ENCODE assay signal across 9 cellular contexts in the genomic region with DNA sequence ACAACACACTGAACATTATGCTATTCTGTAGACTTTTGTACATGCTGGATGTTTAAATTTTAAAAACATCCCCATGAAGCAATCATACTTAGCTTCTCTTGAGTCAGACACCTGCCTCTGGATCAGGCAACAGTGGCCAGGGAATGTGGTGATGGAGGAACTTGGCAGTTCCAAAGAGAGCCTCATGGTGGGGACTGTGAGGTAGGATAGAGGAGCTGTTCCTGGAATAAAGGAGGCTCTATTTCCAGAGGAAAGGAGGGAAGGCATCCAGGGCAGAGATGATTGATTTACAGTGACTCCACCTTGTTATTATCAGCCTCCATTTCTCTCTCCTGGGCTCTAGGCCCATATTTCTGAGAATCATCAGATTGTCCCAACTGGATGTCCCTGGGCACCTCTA. TPM values are rescaled to one million over a fixed set of nuclear protein-coding genes. Genes with fewer than 3 reads are reported as not detected.
DNase-seq lines count a peak whose midpoint lies in the region; ATAC-seq and TF ChIP-seq lines count a peak whose summit lies in the region.
"Had no signal": no experiment of that assay in that cellular context is flagged by ENCODE, and none has a peak within 500 bp of the region (broad histone marks: within the 10 kb centered on the region; RNA-seq: fewer than 3 reads in every experiment).

No MANE protein-coding gene starts in this region.

- no peaks in the 10 kb centered on the region for H3K36me3 ChIP-seq in SK-N-SH (replicated peaks in 1 of 2; ENCODE audit: control insufficient read depth in 1 of 2, insufficient read depth in 2 of 2, low read length in 1 of 2)
- no peaks in the 10 kb centered on the region for H3K36me3 ChIP-seq in hepatocyte (replicated peaks; ENCODE audit: insufficient read depth, low read depth)
- no peaks in the 10 kb centered on the region for H3K36me3 ChIP-seq in spleen

- H3K27ac ChIP-seq in SK-N-SH (ENCODE audit: low read depth in 2 of 2, low read length in 1 of 2) (no peak overlapping the region), hepatocyte (no peak overlapping the region), spleen (no peak overlapping the region)

- H2AFZ ChIP-seq in SK-N-SH (ENCODE audit: low read depth) (no peak overlapping the region), hepatocyte (no peak overlapping the region)

- H3K9me2 ChIP-seq in SK-N-SH (no peaks in the 10 kb centered on the region), hepatocyte (replicated peaks; ENCODE audit: insufficient read depth) (no peaks in the 10 kb centered on the region)

- TF ChIP-seq RAD21 in SK-N-SH (IDR thresholded peaks at IDR 0.05; ENCODE audit: low read length): peak; percentile 57

- H3K4me1 Mint-ChIP-seq in activated CD4-positive, alpha-beta T cell treated with anti-CD3 and anti-CD28 coated beads, Interleukin-2, amount 10 ng/mL, durations not matched to agents 24 days and 14 days: no peaks in the 10 kb centered on the region

- no peak for TF ChIP-seq POLR2A in spleen (IDR thresholded peaks at IDR 0.05)

- H3K27me3 Mint-ChIP-seq in activated CD4-positive, alpha-beta T cell treated with anti-CD3 and anti-CD28 coated beads, Interleukin-2, amount 10 ng/mL, durations not matched to agents 24 days and 14 days: peaks cover 12% of the 10 kb centered on the region

- H3K4me3 ChIP-seq in SK-N-SH (ENCODE audit: low read depth in 2 of 2, low read length in 1 of 2) (no peak overlapping the region; a peak in 1 of 4 replicates), hepatocyte (no peak overlapping the region), spleen (no peak overlapping the region)

- no peak overlapping the region for H3K4me3 Mint-ChIP-seq in activated CD4-positive, alpha-beta T cell treated with anti-CD3 and anti-CD28 coated beads, Interleukin-2, amount 10 ng/mL, durations not matched to agents 24 days and 14 days
- H3K4me3 Mint-ChIP-seq: activated T-cell treated with anti-CD3 and anti-CD28 coated beads, Interleukin-2, amount 50 U/mL, for 24 hours had no signal

- POLR2A ChIA-PET in HEK293T (lab: Yijun Ruan, JAX) (interaction anchor here (0.8 kb wide), 1 partner anchor 116 kb away, joined by 3 read pairs; no protein-coding TSS in a partner anchor), SK-N-SH (lab: Yijun Ruan, JAX) (no interaction called here)

- H4K20me1 ChIP-seq in SK-N-SH (ENCODE audit: insufficient read depth): no peaks in the 10 kb centered on the region
- H4K20me1 ChIP-seq in hepatocyte (ENCODE audit: insufficient read depth, poor library complexity, severe bottlenecking): no peaks in the 10 kb centered on the region

- H3F3A ChIP-seq in SK-N-SH (replicated peaks; ENCODE audit: insufficient read depth): no peaks in the 10 kb centered on the region

- peak; percentile 73 for DNase-seq in HEK293T (ENCODE audit: extremely low spot score)
- DNase-seq in SK-N-SH: peak; percentile 42
- peak; percentile 74 for DNase-seq in hepatocyte (ENCODE audit: low spot score)
- DNase-seq in spleen: no peak
- no peak for DNase-seq in NK-92 treated with Interleukin-12 subunit alpha and Interleukin-12 subunit beta, amount 100 ng/mL, for 24 hours (lab: John Stamatoyannopoulos, UW)
- DNase-seq in activated CD4-positive, alpha-beta T cell treated with anti-CD3 and anti-CD28 coated beads, Interleukin-2, amount 10 ng/mL, durations not matched to agents 24 days and 14 days: no peak
- DNase-seq in posterior vena cava (ENCODE audit: low spot score): no peak
- DNase-seq: activated T-cell treated with anti-CD3 and anti-CD28 coated beads, Interleukin-2, amount 50 U/mL, for 24 hours had no signal

- CTCF ChIA-PET in HEK293T (lab: Yijun Ruan, JAX): interaction anchor here (0.5 to 3.5 kb wide), 14 partner anchors 9 to 310 kb away, joined by 3 to 56 read pairs (median 4); partner anchors contain the start of gene CEMIP
- CTCF ChIA-PET in SK-N-SH (lab: Yijun Ruan, JAX): interaction anchor here (0.8 to 4.5 kb wide), 16 partner anchors 9 to 310 kb away, joined by 3 to 33 read pairs (median 4); partner anchors contain the start of gene CEMIP

- no peak overlapping the region for H3K27ac Mint-ChIP-seq in activated CD4-positive, alpha-beta T cell treated with anti-CD3 and anti-CD28 coated beads, Interleukin-2, amount 10 ng/mL, durations not matched to agents 24 days and 14 days
- H3K27ac Mint-ChIP-seq: activated T-cell treated with anti-CD3 and anti-CD28 coated beads, Interleukin-2, amount 50 U/mL, for 24 hours had no signal

- no peaks in the 10 kb centered on the region for H3K9me3 Mint-ChIP-seq in activated CD4-positive, alpha-beta T cell treated with anti-CD3 and anti-CD28 coated beads, Interleukin-2, amount 10 ng/mL, durations not matched to agents 24 days and 14 days
- H3K9me3 Mint-ChIP-seq: activated T-cell treated with anti-CD3 and anti-CD28 coated beads, Interleukin-2, amount 50 U/mL, for 24 hours had no signal

- no peak overlapping the region for H3K9ac ChIP-seq in SK-N-SH

- no peaks in the 10 kb centered on the region for H3K27me3 ChIP-seq in SK-N-SH (ENCODE audit: insufficient read depth)
- no peaks in the 10 kb centered on the region for H3K27me3 ChIP-seq in hepatocyte
- H3K27me3 ChIP-seq in spleen (replicated peaks in 1 of 7): no peaks in the 10 kb centered on the region

- no peaks in the 10 kb centered on the region for H3K9me3 ChIP-seq in SK-N-SH
- H3K9me3 ChIP-seq in hepatocyte (ENCODE audit: low read depth): no peaks in the 10 kb centered on the region
- H3K9me3 ChIP-seq in spleen: no peaks in the 10 kb centered on the region

- peak; percentile 38 for TF ChIP-seq CTCF in SK-N-SH (IDR thresholded peaks at IDR 0.05)
- TF ChIP-seq CTCF in hepatocyte (IDR thresholded peaks at IDR 0.05; ENCODE audit: poor library complexity): peak; percentile 52
- TF ChIP-seq CTCF in spleen (IDR thresholded peaks at IDR 0.05 in 8 of 11, conservative IDR thresholded peaks at IDR 0.05 in 3 of 11): peak in 8 of 11 experiments; percentile 16 to 63 (median 45)

- H3K79me2 ChIP-seq in SK-N-SH (ENCODE audit: insufficient read depth): no peaks in the 10 kb centered on the region
- no peaks in the 10 kb centered on the region for H3K79me2 ChIP-seq in hepatocyte

- H3K4me2 ChIP-seq in SK-N-SH: no peak overlapping the region
- H3K4me2 ChIP-seq in hepatocyte: no peak overlapping the region

- no peaks in the 10 kb centered on the region for H3K36me3 Mint-ChIP-seq in activated CD4-positive, alpha-beta T cell treated with anti-CD3 and anti-CD28 coated beads, Interleukin-2, amount 10 ng/mL, durations not matched to agents 24 days and 14 days (ENCODE audit: low read depth)

- intact Hi-C loops in spleen (cut with DNase I; ENCODE audit: low total_unique reads) (no loop called here), posterior vena cava (cut with DNase I) (no loop called here)
- intact Hi-C loops in activated CD4-positive, alpha-beta T cell treated with anti-CD3 and anti-CD28 coated beads, Interleukin-2, amount 10 ng/mL, durations not matched to agents 24 days and 14 days (cut with micrococcal nuclease): no loop called here

- H3K4me1 ChIP-seq in SK-N-SH (ENCODE audit: control insufficient read depth in 1 of 2, insufficient read depth in 2 of 2, low read depth in 1 of 2, low read length in 1 of 2) (no peaks in the 10 kb centered on the region), hepatocyte (ENCODE audit: insufficient read depth) (no peaks in the 10 kb centered on the region), spleen (no peaks in the 10 kb centered on the region)

- no peak for TF ChIP-seq EP300 in SK-N-SH (IDR thresholded peaks at IDR 0.05; ENCODE audit: borderline replicate concordance in 1 of 2, low read depth in 1 of 2, low read length in 1 of 2)

- ATAC-seq in HG03025 (IDR thresholded peaks at IDR 0.05; ENCODE audit: low FRiP score, unreplicated experiment): no peak

TF ChIP-seq in HEK293T, 16 proteins besides CTCF, POLR2A, EP300 and RAD21:
- TF ChIP-seq PKNOX1 (IDR thresholded peaks at IDR 0.05): peak; percentile 78
- no peak for TF ChIP-seq SP1 (IDR thresholded peaks at IDR 0.05)

TF ChIP-seq in SK-N-SH, 30 proteins besides CTCF, POLR2A, EP300 and RAD21 (continues in another document):
- TF ChIP-seq JUND (IDR thresholded peaks at IDR 0.05) (no peak), GATA2 (CRISPR knock-in tag; IDR thresholded peaks at IDR 0.05) (no peak), SMC3 (IDR thresholded peaks at IDR 0.05; ENCODE audit: low read depth, low read length) (peak; percentile 49), SIN3A (IDR thresholded peaks at IDR 0.05; ENCODE audit: borderline replicate concordance, low read depth, low read length) (no peak), ELF1 (IDR thresholded peaks at IDR 0.05) (no peak)
- TF ChIP-seq, protein P1, sequence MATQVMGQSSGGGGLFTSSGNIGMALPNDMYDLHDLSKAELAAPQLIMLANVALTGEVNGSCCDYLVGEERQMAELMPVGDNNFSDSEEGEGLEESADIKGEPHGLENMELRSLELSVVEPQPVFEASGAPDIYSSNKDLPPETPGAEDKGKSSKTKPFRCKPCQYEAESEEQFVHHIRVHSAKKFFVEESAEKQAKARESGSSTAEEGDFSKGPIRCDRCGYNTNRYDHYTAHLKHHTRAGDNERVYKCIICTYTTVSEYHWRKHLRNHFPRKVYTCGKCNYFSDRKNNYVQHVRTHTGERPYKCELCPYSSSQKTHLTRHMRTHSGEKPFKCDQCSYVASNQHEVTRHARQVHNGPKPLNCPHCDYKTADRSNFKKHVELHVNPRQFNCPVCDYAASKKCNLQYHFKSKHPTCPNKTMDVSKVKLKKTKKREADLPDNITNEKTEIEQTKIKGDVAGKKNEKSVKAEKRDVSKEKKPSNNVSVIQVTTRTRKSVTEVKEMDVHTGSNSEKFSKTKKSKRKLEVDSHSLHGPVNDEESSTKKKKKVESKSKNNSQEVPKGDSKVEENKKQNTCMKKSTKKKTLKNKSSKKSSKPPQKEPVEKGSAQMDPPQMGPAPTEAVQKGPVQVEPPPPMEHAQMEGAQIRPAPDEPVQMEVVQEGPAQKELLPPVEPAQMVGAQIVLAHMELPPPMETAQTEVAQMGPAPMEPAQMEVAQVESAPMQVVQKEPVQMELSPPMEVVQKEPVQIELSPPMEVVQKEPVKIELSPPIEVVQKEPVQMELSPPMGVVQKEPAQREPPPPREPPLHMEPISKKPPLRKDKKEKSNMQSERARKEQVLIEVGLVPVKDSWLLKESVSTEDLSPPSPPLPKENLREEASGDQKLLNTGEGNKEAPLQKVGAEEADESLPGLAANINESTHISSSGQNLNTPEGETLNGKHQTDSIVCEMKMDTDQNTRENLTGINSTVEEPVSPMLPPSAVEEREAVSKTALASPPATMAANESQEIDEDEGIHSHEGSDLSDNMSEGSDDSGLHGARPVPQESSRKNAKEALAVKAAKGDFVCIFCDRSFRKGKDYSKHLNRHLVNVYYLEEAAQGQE (IDR thresholded peaks at IDR 0.05; ENCODE audit: low read depth, low read length): no peak

RNA-seq across cellular contexts. Expression of gene ABHD17C, which starts 35.0 kb away (rescaled TPM):
- 9.2 and 11.7 TPM in 2 replicates for polyA plus RNA-seq in SK-N-SH (2012; rRNA removed)
- 12.4 and 16.0 TPM in 2 replicates for polyA plus RNA-seq in SK-N-SH (2012; cell fraction: cytosol; rRNA removed)
- 4.1 and 7.8 TPM in 2 replicates for polyA plus RNA-seq in SK-N-SH (2012; cell fraction: nucleus; rRNA removed)
- total RNA-seq in hepatocyte: 19.3 and 21.9 TPM in 2 replicates
- polyA plus RNA-seq in hepatocyte: 22.5 and 32.4 TPM in 2 replicates
- total RNA-seq in spleen: 10 to 100 TPM in 6 of 7 donors, 1 to 10 TPM in 1; 9.9 to 17.0 (median 11.7) TPM
- 1 to 10 TPM; 4.2 to 7.8 (median 7.8) TPM for polyA plus RNA-seq in spleen
- total RNA-seq in activated CD4-positive, alpha-beta T cell treated with anti-CD3 and anti-CD28 coated beads, Interleukin-2, amount 10 ng/mL, durations not matched to agents 24 days and 14 days: 4.1 and 5.3 TPM in 2 replicates
- total RNA-seq in posterior vena cava: 1 to 10 TPM; 4.4 to 4.9 TPM

Comparison
In these comparisons a context has a peak if more than half of its experiments do, and no peak if none do; other contexts are left out.
1. DNase-seq: peak in HEK293T (single experiment), SK-N-SH (single experiment) and hepatocyte (single experiment); none in spleen (single experiment), NK-92 treated with Interleukin-12 subunit alpha and Interleukin-12 subunit beta, amount 100 ng/mL, for 24 hours (single experiment), activated CD4-positive, alpha-beta T cell treated with anti-CD3 and anti-CD28 coated beads, Interleukin-2, amount 10 ng/mL, durations not matched to agents 24 days and 14 days (single experiment) and posterior vena cava (single experiment).
2. Peak in every context shown above with its lines, with median percentiles within 50 percentile points of each other: CTCF ChIP-seq.